14 cellular contexts compared by ENCODE assay signal in genomic region chr17:80857721-80858171, GRCh38.
DNase-seq lines count a peak whose midpoint lies in the region; ATAC-seq and TF ChIP-seq lines count a peak whose summit lies in the region.
"Had no signal": no experiment of that assay in that cellular context is flagged by ENCODE, and none has a peak within 500 bp of the region (broad histone marks: within the 10 kb centered on the region; RNA-seq: fewer than 3 reads in every experiment).

No MANE protein-coding gene starts in this region.

- H3K4me1 Mint-ChIP-seq in activated naive CD4-positive, alpha-beta T cell treated with anti-CD3 and anti-CD28 coated beads, Interleukin-2, amount 50 U/mL, for 24 hours = peaks cover 77% of the 10 kb centered on the region
- H3K4me1 Mint-ChIP-seq in activated T-helper 17 cell treated with anti-CD3 and anti-CD28 coated beads, Interleukin-2, amount 50 U/mL, for 72 hours = peaks cover 42% of the 10 kb centered on the region
- peaks cover 63% of the 10 kb centered on the region for H3K4me1 Mint-ChIP-seq in stimulated activated effector memory CD8-positive, alpha-beta T cell treated with anti-CD3 and anti-CD28 coated beads, Interleukin-12 subunit alpha, Interleukin-12 subunit beta, amount 100 ng/mL, for 72 hours

- H3K9me3 Mint-ChIP-seq in activated naive CD4-positive, alpha-beta T cell treated with anti-CD3 and anti-CD28 coated beads, Interleukin-2, amount 50 U/mL, for 24 hours = no peaks in the 10 kb centered on the region
- no peaks in the 10 kb centered on the region for H3K9me3 Mint-ChIP-seq in activated T-helper 17 cell treated with anti-CD3 and anti-CD28 coated beads, Interleukin-2, amount 50 U/mL, for 72 hours
- H3K9me3 Mint-ChIP-seq in stimulated activated effector memory CD8-positive, alpha-beta T cell treated with anti-CD3 and anti-CD28 coated beads, Interleukin-12 subunit alpha, Interleukin-12 subunit beta, amount 100 ng/mL, for 72 hours = no peaks in the 10 kb centered on the region

- peak overlapping the region; percentile 99 for H3K27ac ChIP-seq in fibroblast of lung (ENCODE audit: insufficient read depth, low read length)
- no peak overlapping the region for H3K27ac ChIP-seq in substantia nigra (ENCODE audit: low read depth, low read length, poor library complexity, severe bottlenecking)
- H3K27ac ChIP-seq: right atrium auricular region had no signal

- ATAC-seq in activated T-helper 17 cell treated with anti-CD3 and anti-CD28 coated beads, Interleukin-2, amount 50 U/mL, for 72 hours (replicated peaks) = no peak
- no peak for ATAC-seq in stimulated activated effector memory CD8-positive, alpha-beta T cell treated with anti-CD3 and anti-CD28 coated beads, Interleukin-12 subunit alpha, Interleukin-12 subunit beta, amount 100 ng/mL, for 72 hours

- H4K20me1 ChIP-seq in fibroblast of lung (ENCODE audit: control insufficient read depth, extremely low read depth, insufficient read depth, low read length) = no peaks in the 10 kb centered on the region

- no peak overlapping the region for H3K4me2 ChIP-seq in fibroblast of lung (ENCODE audit: extremely low read depth, insufficient read depth, low read length)

- H3K9me3 ChIP-seq in fibroblast of lung (ENCODE audit: control insufficient read depth, insufficient read depth, low read depth, low read length) = no peaks in the 10 kb centered on the region
- H3K9me3 ChIP-seq: right atrium auricular region had no signal

- H3K9ac ChIP-seq in fibroblast of lung (ENCODE audit: insufficient read depth, low read length) = no peak overlapping the region

- peaks cover 2% of the 10 kb centered on the region for H3K36me3 ChIP-seq in fibroblast of lung (ENCODE audit: control insufficient read depth, insufficient read depth, low read length)
- H3K36me3 ChIP-seq: right atrium auricular region had no signal

- no peak overlapping the region for H3K4me3 Mint-ChIP-seq in activated naive CD4-positive, alpha-beta T cell treated with anti-CD3 and anti-CD28 coated beads, Interleukin-2, amount 50 U/mL, for 24 hours
- peak overlapping the region; percentile 87 for H3K4me3 Mint-ChIP-seq in activated T-helper 17 cell treated with anti-CD3 and anti-CD28 coated beads, Interleukin-2, amount 50 U/mL, for 72 hours
- H3K4me3 Mint-ChIP-seq in stimulated activated effector memory CD8-positive, alpha-beta T cell treated with anti-CD3 and anti-CD28 coated beads, Interleukin-12 subunit alpha, Interleukin-12 subunit beta, amount 100 ng/mL, for 72 hours = peak overlapping the region; percentile 48
- H3K4me3 Mint-ChIP-seq: nephron progenitor cell had no signal

- peak overlapping the region; percentile 95 for H3K27ac Mint-ChIP-seq in activated naive CD4-positive, alpha-beta T cell treated with anti-CD3 and anti-CD28 coated beads, Interleukin-2, amount 50 U/mL, for 24 hours
- peak overlapping the region; percentile 99 for H3K27ac Mint-ChIP-seq in activated T-helper 17 cell treated with anti-CD3 and anti-CD28 coated beads, Interleukin-2, amount 50 U/mL, for 72 hours
- H3K27ac Mint-ChIP-seq in stimulated activated effector memory CD8-positive, alpha-beta T cell treated with anti-CD3 and anti-CD28 coated beads, Interleukin-12 subunit alpha, Interleukin-12 subunit beta, amount 100 ng/mL, for 72 hours = peak overlapping the region; percentile 99

- H3K79me2 ChIP-seq in fibroblast of lung (ENCODE audit: control insufficient read depth, insufficient read depth, low read length) = no peaks in the 10 kb centered on the region

- peaks cover 18% of the 10 kb centered on the region for H3K36me3 Mint-ChIP-seq in activated naive CD4-positive, alpha-beta T cell treated with anti-CD3 and anti-CD28 coated beads, Interleukin-2, amount 50 U/mL, for 24 hours
- H3K36me3 Mint-ChIP-seq in activated T-helper 17 cell treated with anti-CD3 and anti-CD28 coated beads, Interleukin-2, amount 50 U/mL, for 72 hours (ENCODE audit: low read depth) = peaks cover 78% of the 10 kb centered on the region
- H3K36me3 Mint-ChIP-seq in stimulated activated effector memory CD8-positive, alpha-beta T cell treated with anti-CD3 and anti-CD28 coated beads, Interleukin-12 subunit alpha, Interleukin-12 subunit beta, amount 100 ng/mL, for 72 hours = peaks cover 42% of the 10 kb centered on the region

- peaks cover 30% of the 10 kb centered on the region for H3K4me1 ChIP-seq in fibroblast of lung (ENCODE audit: control insufficient read depth, extremely low read depth, insufficient read depth, low read length)

- no peak overlapping the region for H3K4me3 ChIP-seq in fibroblast of lung (replicated peaks in 1 of 4; ENCODE audit: control extremely low read depth in 1 of 4, insufficient read depth in 1 of 4, low read depth in 3 of 4, low read length in 4 of 4)
- H3K4me3 ChIP-seq: lung, right atrium auricular region had no signal

- H3K27me3 ChIP-seq in fibroblast of lung (ENCODE audit: control insufficient read depth, insufficient read depth, low read length) = no peaks in the 10 kb centered on the region
- H3K27me3 ChIP-seq: right atrium auricular region had no signal

- DNase-seq in activated naive CD4-positive, alpha-beta T cell (lab: John Stamatoyannopoulos, UW) = no peak
- DNase-seq in fibroblast of lung (ENCODE audit: low read depth in 2 of 2) (no peak), GOT3 (lab: John Stamatoyannopoulos, UW) (no peak), GM03348 (ENCODE audit: low spot score) (no peak), substantia nigra (lab: John Stamatoyannopoulos, UW) (no peak)
- no peak for DNase-seq in stimulated activated effector memory CD8-positive, alpha-beta T cell treated with anti-CD3 and anti-CD28 coated beads, Interleukin-12 subunit alpha, Interleukin-12 subunit beta, amount 100 ng/mL, for 72 hours (ENCODE audit: low spot score in 2 of 2)
- DNase-seq: NCI-H1436 treated with DMSO at 0.1 percent for 48 hours; NCI-H524 treated with DMSO at 0.1 percent for 48 hours; nephron progenitor cell; stimulated activated CD4-positive, alpha-beta T cell treated with anti-CD3 and anti-CD28 coated beads, Interleukin-2, amount 100 ng/mL, for 48 hours had no signal

- no peaks in the 10 kb centered on the region for H3K27me3 Mint-ChIP-seq in activated naive CD4-positive, alpha-beta T cell treated with anti-CD3 and anti-CD28 coated beads, Interleukin-2, amount 50 U/mL, for 24 hours
- no peaks in the 10 kb centered on the region for H3K27me3 Mint-ChIP-seq in activated T-helper 17 cell treated with anti-CD3 and anti-CD28 coated beads, Interleukin-2, amount 50 U/mL, for 72 hours

- no peak overlapping the region for H2AFZ ChIP-seq in fibroblast of lung (ENCODE audit: low read length)

- TF ChIP-seq CTCF in fibroblast of lung (conservative IDR thresholded peaks at IDR 0.05 in 1 of 2, IDR thresholded peaks at IDR 0.05 in 1 of 2; ENCODE audit: low read depth in 1 of 2, low read length in 2 of 2) = no peak
